8 cellular contexts compared by ENCODE assay signal in the genomic region with DNA sequence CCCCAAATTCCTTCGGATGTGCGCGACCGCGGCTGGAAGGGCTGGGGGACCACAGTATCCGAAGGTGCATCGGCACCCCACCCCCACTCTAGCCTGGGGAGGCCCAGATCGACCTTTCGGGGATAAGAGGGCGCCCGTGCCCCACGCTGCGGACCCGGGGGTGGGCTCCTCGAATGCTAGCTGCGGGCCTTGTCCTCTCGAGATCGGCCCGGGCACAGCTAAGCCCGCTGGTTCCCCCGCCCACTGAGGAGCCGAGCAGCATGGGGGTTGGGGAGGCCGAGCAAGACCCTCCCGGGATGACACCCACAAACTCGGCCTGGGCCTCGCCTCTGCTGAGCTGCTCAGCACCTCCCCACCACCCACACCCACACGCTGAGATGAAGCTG. TPM values are rescaled to one million over a fixed set of nuclear protein-coding genes. Genes with fewer than 3 reads are reported as not detected.
DNase-seq lines count a peak whose midpoint lies in the region; ATAC-seq lines count a peak whose summit lies in the region.

No MANE protein-coding gene starts in this region.

- H2BK15ac ChIP-seq in mesendoderm (replicated peaks; ENCODE audit: low read depth) = no peak overlapping the region

- H3K27ac ChIP-seq in ACC112 (ENCODE audit: low read depth, low read length) = no peak overlapping the region
- peak overlapping the region; percentile 77 for H3K27ac ChIP-seq in caudate nucleus (ENCODE audit: low read depth, low read length)
- no peak overlapping the region for H3K27ac ChIP-seq in mesendoderm (ENCODE audit: low read depth, low read length)

- no peak overlapping the region for H2AK5ac ChIP-seq in mesendoderm (ENCODE audit: low read length)

- H3K36me3 ChIP-seq in ACC112 (ENCODE audit: insufficient read depth, low read length) (no peaks in the 10 kb centered on the region), mesendoderm (ENCODE audit: control insufficient read depth, insufficient read depth, low read length) (no peaks in the 10 kb centered on the region)

- no peak overlapping the region for H4K5ac ChIP-seq in mesendoderm (ENCODE audit: low read length)

- H3K4me3 ChIP-seq in ACC112 (ENCODE audit: low read depth, low read length) = peak overlapping the region; percentile 91
- peak overlapping the region; percentile 55 for H3K4me3 ChIP-seq in mesendoderm (ENCODE audit: low read length)

- peaks cover 6% of the 10 kb centered on the region for H3K79me1 ChIP-seq in mesendoderm (ENCODE audit: low read length)

- peaks cover 13% of the 10 kb centered on the region for H3K79me2 ChIP-seq in ACC112 (ENCODE audit: control insufficient read depth, insufficient read depth, low read length, unreplicated experiment)
- H3K79me2 ChIP-seq in mesendoderm (ENCODE audit: control insufficient read depth, insufficient read depth, low read length) = peaks cover 14% of the 10 kb centered on the region

- H2AFZ ChIP-seq in ACC112 (ENCODE audit: low read length, unreplicated experiment) = peak overlapping the region; percentile 72

- H3K18ac ChIP-seq in mesendoderm (ENCODE audit: low read length) = peak overlapping the region; percentile 15

- peak overlapping the region; percentile 77 for H3K9ac ChIP-seq in mesendoderm (ENCODE audit: low read length)

- peak overlapping the region; percentile 94 for H3K23ac ChIP-seq in mesendoderm (ENCODE audit: low read length)

- H3K27me3 ChIP-seq in ACC112 (ENCODE audit: insufficient read depth, low read length) = peaks cover 11% of the 10 kb centered on the region
- H3K27me3 ChIP-seq in mesendoderm (ENCODE audit: insufficient read depth, low read length, poor library complexity) = no peaks in the 10 kb centered on the region

- H3K4me1 ChIP-seq in ACC112 (ENCODE audit: control insufficient read depth, insufficient read depth, low read length, unreplicated experiment) (peaks cover 12% of the 10 kb centered on the region), mesendoderm (ENCODE audit: control insufficient read depth, low read depth, low read length) (peaks cover 6% of the 10 kb centered on the region)

- WGBS in mesendoderm (ENCODE audit: extremely low coverage, insufficient coverage, low lambda C conversion rate) = no CpG with 5 or more reads among the region's 27 CpGs

- no peak overlapping the region for H3K4ac ChIP-seq in mesendoderm (ENCODE audit: low read depth, low read length)

- peak overlapping the region; percentile 88 for H3K4me2 ChIP-seq in mesendoderm (ENCODE audit: low read length)

- peak; percentile 2 for ATAC-seq in HG03045 (IDR thresholded peaks at IDR 0.05; ENCODE audit: unreplicated experiment)
- no peak for ATAC-seq in GM21737 (IDR thresholded peaks at IDR 0.05; ENCODE audit: unreplicated experiment)

- peak overlapping the region; percentile 84 for H3K56ac ChIP-seq in mesendoderm (ENCODE audit: low read length)

- H2BK5ac ChIP-seq in mesendoderm (ENCODE audit: low read length) = no peak overlapping the region

- no peak overlapping the region for H4K8ac ChIP-seq in mesendoderm (ENCODE audit: low read depth, low read length)

- peak in 2 of 61 donors; percentile 48 to 71 for DNase-seq in caudate nucleus (lab: John Stamatoyannopoulos, UW)
- no peak for DNase-seq in mesendoderm
- peak; percentile 66 for DNase-seq in ureter (ENCODE audit: low spot score)
- DNase-seq in NCI-H2171 (lab: John Stamatoyannopoulos, UW) = no peak
- DNase-seq in T1000 (lab: John Stamatoyannopoulos, UW) = no peak

- no peak overlapping the region for H2BK120ac ChIP-seq in mesendoderm (ENCODE audit: low read depth, low read length)

RNA-seq across cellular contexts. Expression of a gene that starts 0.7 kb away (rescaled TPM):
- 10.7 TPM for polyA plus RNA-seq in mesendoderm (2013, experiment 1 of 2)
- polyA plus RNA-seq in mesendoderm (2013, experiment 2 of 2) = 11.3 TPM
- 15.0 TPM for total RNA-seq in ureter

RNA-seq across cellular contexts. Expression of a gene that starts 54.8 kb away (rescaled TPM):
- polyA plus RNA-seq in mesendoderm (2013, experiment 1 of 2) = 12.5 TPM
- 11.6 TPM for polyA plus RNA-seq in mesendoderm (2013, experiment 2 of 2)
- total RNA-seq in ureter = 74.4 TPM
